ENCODE assay signal across 15 cellular contexts in the genomic region with DNA sequence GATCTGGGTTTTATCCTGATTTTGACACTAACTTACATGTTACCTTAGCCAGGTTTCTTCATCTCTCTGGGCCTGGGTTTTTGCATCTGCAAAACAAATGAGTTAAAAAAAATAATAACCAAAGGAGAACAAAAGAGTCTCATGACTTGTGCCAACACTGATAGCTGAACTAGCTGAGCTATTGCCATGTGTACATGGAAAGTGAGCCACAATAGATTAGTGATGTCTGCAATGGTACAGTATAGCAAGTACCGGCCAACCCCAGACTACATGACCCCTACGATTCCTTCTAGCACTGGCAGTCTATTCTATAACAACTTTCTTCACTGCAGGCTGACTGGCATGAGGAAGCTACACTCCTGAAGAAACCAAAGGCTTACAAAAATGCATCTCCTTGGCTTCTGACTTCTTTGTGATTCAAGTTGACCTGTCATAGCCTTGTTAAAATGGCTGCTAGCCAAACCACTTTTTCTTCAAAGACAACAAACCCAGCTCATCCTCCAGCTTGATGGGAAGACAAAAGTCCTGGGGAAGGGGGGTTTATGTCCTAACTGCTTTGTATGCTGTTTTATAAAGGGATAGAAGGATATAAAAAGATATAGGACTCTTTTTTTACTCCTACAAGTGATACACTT.
DNase-seq lines count a peak whose midpoint lies in the region; ATAC-seq and TF ChIP-seq lines count a peak whose summit lies in the region.
"Had no signal": no experiment of that assay in that cellular context is flagged by ENCODE, and none has a peak within 500 bp of the region (broad histone marks: within the 10 kb centered on the region; RNA-seq: fewer than 3 reads in every experiment).

No MANE protein-coding gene starts in this region.

- ATAC-seq in GM18520 (IDR thresholded peaks at IDR 0.05; ENCODE audit: unreplicated experiment): peak; percentile 10
- peak; percentile 8 for ATAC-seq in foreskin keratinocyte
- ATAC-seq: heart right ventricle had no signal

- H2AFZ ChIP-seq in GM23248: no peak overlapping the region
- H2AFZ ChIP-seq in MM.1S (ENCODE audit: low read length): no peak overlapping the region

- peaks cover 16% of the 10 kb centered on the region for H3K27me3 ChIP-seq in GM23248 (replicated peaks; ENCODE audit: insufficient read depth)
- H3K27me3 ChIP-seq in MM.1S (replicated peaks; ENCODE audit: insufficient read depth, low read length): peaks cover 17% of the 10 kb centered on the region; the same call in 1 of the 2 replicates
- peaks cover 19% of the 10 kb centered on the region for H3K27me3 ChIP-seq in foreskin keratinocyte
- H3K27me3 ChIP-seq: heart right ventricle had no signal

- H3K9me3 ChIP-seq in GM23248 (ENCODE audit: low read depth) (no peaks in the 10 kb centered on the region), MM.1S (replicated peaks; ENCODE audit: insufficient read depth, low read length) (no peaks in the 10 kb centered on the region)
- H3K9me3 ChIP-seq: heart right ventricle had no signal

- H3K27ac ChIP-seq in GM23248 (no peak overlapping the region), MM.1S (ENCODE audit: low read length) (no peak overlapping the region; the same call in 1 of the 2 replicates), foreskin keratinocyte (no peak overlapping the region)
- H3K27ac ChIP-seq: heart right ventricle had no signal

- DNase-seq in GM23248 (peak; percentile 43), MM.1S (no peak), foreskin keratinocyte (peak in 1 of 2 donors; percentile 15), NCI-H2171 treated with DMSO at 0.1 percent for 48 hours (lab: John Stamatoyannopoulos, UW) (no peak), GM19240 (ENCODE audit: insufficient read length, low spot score) (no peak), CD1c-positive myeloid dendritic cell (ENCODE audit: extremely low spot score) (no peak), T-helper 1 cell (no peak)
- DNase-seq: activated CD4-positive, alpha-beta T cell treated with anti-CD3 and anti-CD28 coated beads, Interleukin-2, amount 50 U/mL, for 4 hours; activated gamma-delta T cell; caudate nucleus; heart right ventricle; NCI-H1092; NCI-H510A treated with DMSO at 0.1 percent for 48 hours; nephron progenitor cell had no signal

- H3K4me3 ChIP-seq in GM23248 (no peak overlapping the region), MM.1S (ENCODE audit: low read length) (no peak overlapping the region)
- H3K4me3 ChIP-seq: heart right ventricle had no signal

- TF ChIP-seq CTCF in MM.1S (IDR thresholded peaks at IDR 0.05; ENCODE audit: low read length): no peak
- TF ChIP-seq CTCF in foreskin keratinocyte (conservative IDR thresholded peaks at IDR 0.05): no peak

- H3F3A ChIP-seq in GM23248 (ENCODE audit: insufficient read depth) (0 out of 2 replicates have a peak, but pooled peaks cover 9% of the 10 kb centered on the region), MM.1S (ENCODE audit: insufficient read depth, low read length) (no peaks in the 10 kb centered on the region)

- H3K9ac ChIP-seq in GM23248: no peak overlapping the region
- no peak overlapping the region for H3K9ac ChIP-seq in MM.1S (ENCODE audit: low read length)

- 85 to 94% methylated on average over 2 of the region's 2 CpGs for WGBS in GM23248 (ENCODE audit: low coverage in 1 of 2, low lambda C conversion rate in 2 of 2, missing lambda C conversion rate in 2 of 2), 2 experiments

- H3K4me2 ChIP-seq in GM23248 (ENCODE audit: unreplicated experiment) (no peak overlapping the region), MM.1S (ENCODE audit: low read depth, low read length) (peak overlapping the region; percentile 38; the same call in 1 of the 2 replicates)

- H3K79me2 ChIP-seq in GM23248 (ENCODE audit: insufficient read depth): no peaks in the 10 kb centered on the region
- no peaks in the 10 kb centered on the region for H3K79me2 ChIP-seq in MM.1S (ENCODE audit: low read length)

- H3K4me1 ChIP-seq in GM23248 (ENCODE audit: insufficient read depth) (peaks cover 18% of the 10 kb centered on the region), MM.1S (ENCODE audit: low read length) (peaks cover 17% of the 10 kb centered on the region), foreskin keratinocyte (no peaks in the 10 kb centered on the region)

- H3K36me3 ChIP-seq in GM23248 (ENCODE audit: low read depth): no peaks in the 10 kb centered on the region
- no peaks in the 10 kb centered on the region for H3K36me3 ChIP-seq in MM.1S (replicated peaks; ENCODE audit: insufficient read depth, low read length)
- H3K36me3 ChIP-seq: heart right ventricle had no signal

- H3K9me2 ChIP-seq in GM23248 (ENCODE audit: insufficient read depth) (no peaks in the 10 kb centered on the region), MM.1S (replicated peaks; ENCODE audit: insufficient read depth, low read length) (no peaks in the 10 kb centered on the region)

- H4K20me1 ChIP-seq in GM23248 (ENCODE audit: insufficient read depth): no peaks in the 10 kb centered on the region
- H4K20me1 ChIP-seq in MM.1S (ENCODE audit: insufficient read depth, low read length): no peaks in the 10 kb centered on the region

- in situ Hi-C loops in GM23248 (cut with MboI): loop anchor here (5.0 kb wide), 1 partner anchor 73 kb away; no protein-coding TSS in a partner anchor
